Comparison of ENCODE assay signal across 8 cellular contexts in the genomic region with DNA sequence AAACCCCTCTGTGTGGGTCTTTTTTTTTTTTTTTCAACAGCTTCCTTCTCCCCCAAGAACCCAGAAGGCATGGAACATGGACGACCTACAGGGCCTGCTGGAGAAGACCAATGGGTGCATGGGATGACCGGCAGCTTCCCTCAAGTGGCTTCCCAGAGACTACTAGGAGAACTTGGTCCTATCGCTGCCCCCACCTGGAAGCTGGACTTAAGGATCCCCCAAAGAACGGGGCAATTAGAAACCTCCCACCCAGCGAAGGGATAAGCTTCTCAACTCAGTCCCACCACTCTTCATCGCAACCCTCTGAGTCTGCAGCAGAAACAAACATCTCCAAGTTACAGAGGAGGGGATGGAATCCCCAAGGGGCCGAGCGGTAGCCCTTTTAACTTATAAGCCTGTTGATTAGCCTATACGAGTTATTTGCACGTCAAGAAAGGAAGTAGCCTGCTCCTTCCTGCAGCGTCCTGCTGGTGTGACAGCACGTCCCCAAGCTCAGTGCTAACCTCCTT. TPM values are rescaled to one million over a fixed set of nuclear protein-coding genes. Genes with fewer than 3 reads are reported as not detected.
DNase-seq lines count a peak whose midpoint lies in the region; ATAC-seq and TF ChIP-seq lines count a peak whose summit lies in the region.

No MANE protein-coding gene starts in this region.

- H3K27me3 ChIP-seq in Panc1 (ENCODE audit: control insufficient read depth, insufficient read depth, low read length) (no peaks in the 10 kb centered on the region), esophagus muscularis mucosa (no peaks in the 10 kb centered on the region), rectal smooth muscle tissue (ENCODE audit: control insufficient read depth, insufficient read depth, low read length) (no peaks in the 10 kb centered on the region)

- DNase-seq in GM13977 (ENCODE audit: low spot score) (peak; percentile 77), Panc1 (ENCODE audit: low read depth, low spot score) (no peak), esophagus muscularis mucosa (ENCODE audit: extremely low spot score) (peak; percentile 53), omental fat pad (ENCODE audit: low spot score) (no peak), NCI-H82 treated with DMSO at 0.1 percent for 48 hours (lab: John Stamatoyannopoulos, UW; ENCODE audit: unreplicated experiment) (no peak)

- TF ChIP-seq CTCF in GM13977 (IDR thresholded peaks at IDR 0.05; ENCODE audit: extremely low read depth, insufficient read depth, missing control alignments) (no peak), Panc1 (IDR thresholded peaks at IDR 0.05) (no peak), esophagus muscularis mucosa (IDR thresholded peaks at IDR 0.05) (no peak), omental fat pad (IDR thresholded peaks at IDR 0.05) (no peak)

- H3K9me3 ChIP-seq in Panc1 (ENCODE audit: control insufficient read depth, insufficient read depth, low read depth, low read length) (no peaks in the 10 kb centered on the region), esophagus muscularis mucosa (no peaks in the 10 kb centered on the region)

- H3K36me3 ChIP-seq in Panc1 (ENCODE audit: control insufficient read depth, insufficient read depth, low read length) = no peaks in the 10 kb centered on the region; the same call in 1 of the 2 replicates
- H3K36me3 ChIP-seq in esophagus muscularis mucosa = peaks cover 12 to 36% (median 27%) of the 10 kb centered on the region in 4 donors
- H3K36me3 ChIP-seq in rectal smooth muscle tissue (ENCODE audit: control insufficient read depth, insufficient read depth, low read length) = peaks cover 26% of the 10 kb centered on the region

- peaks cover 14% of the 10 kb centered on the region for H3K4me1 ChIP-seq in Panc1 (ENCODE audit: control insufficient read depth, insufficient read depth, low read length)
- H3K4me1 ChIP-seq in esophagus muscularis mucosa = peaks cover 31 to 37% (median 35%) of the 10 kb centered on the region in 4 donors
- H3K4me1 ChIP-seq in rectal smooth muscle tissue (ENCODE audit: control insufficient read depth, insufficient read depth, low read length) = peaks cover 13% of the 10 kb centered on the region

- peak overlapping the region; percentile 62 to 77 for H3K4me3 ChIP-seq in Panc1 (ENCODE audit: low read depth in 2 of 2, low read length in 2 of 2)
- H3K4me3 ChIP-seq in esophagus muscularis mucosa = peak overlapping the region; percentile 67 to 85 (median 76)
- peak overlapping the region; percentile 66 for H3K4me3 ChIP-seq in rectal smooth muscle tissue (ENCODE audit: low read length)

- H3K27ac ChIP-seq in Panc1 (ENCODE audit: low read length) = peak overlapping the region; percentile 49
- peak overlapping the region; percentile 88 to 98 (median 94) for H3K27ac ChIP-seq in esophagus muscularis mucosa (replicated peaks in 1 of 4)
- H3K27ac ChIP-seq in rectal smooth muscle tissue (ENCODE audit: low read depth, low read length) = peak overlapping the region; percentile 59

- in situ Hi-C loops in GM13977 (cut with MboI; ENCODE audit: low pct_unique_long_range_greater_than_20kb, low sequenced_read_pairs, unreplicated experiment) (loop anchor here (25.0 kb wide), 1 partner anchor 1600 kb away; no protein-coding TSS in a partner anchor), Panc1 (cut with HindIII; ENCODE audit: low pct_unique_long_range_greater_than_20kb, low sequenced_read_pairs) (no loop called here)

- ATAC-seq in Panc1 (no peak), HG03175 (IDR thresholded peaks at IDR 0.05; ENCODE audit: unreplicated experiment) (no peak), GM18868 (IDR thresholded peaks at IDR 0.05; ENCODE audit: unreplicated experiment) (no peak), omental fat pad (ENCODE audit: low FRiP score) (no peak)

- no peak for TF ChIP-seq EP300 in esophagus muscularis mucosa (IDR thresholded peaks at IDR 0.05)

- POLR2A ChIA-PET in Panc1 (lab: Charles Lee) = interaction anchor here (0.6 to 1.5 kb wide), 3 partner anchors 12 to 122 kb away, joined by 4 to 12 read pairs (median 4); a partner anchor contains a TSS

- H3K9ac ChIP-seq in rectal smooth muscle tissue (ENCODE audit: low read length) = peak overlapping the region; percentile 53

- no TSS peak for BruUV-seq in Panc1 (replicated peaks; lab: Mats Ljungman, UMichigan)

- 45% methylated on average over 10 of the region's 12 CpGs for WGBS in esophagus muscularis mucosa

- intact Hi-C loops in Panc1 (cut with micrococcal nuclease; ENCODE audit: unreplicated experiment) = no loop called here
- intact Hi-C loops in esophagus muscularis mucosa (cut with DNase I) = loop anchor here (5.0 kb wide), 1 partner anchor 70 kb away; no protein-coding TSS in a partner anchor

- no peak for TF ChIP-seq POLR2A in esophagus muscularis mucosa (IDR thresholded peaks at IDR 0.05; ENCODE audit: low read depth)

- CTCF ChIA-PET in Panc1 (lab: Charles Lee) = no interaction called here

RNA-seq across cellular contexts. Expression of a gene that starts 1.4 kb away (rescaled TPM):
- total RNA-seq in Panc1 (2021; ENCODE audit: unreplicated experiment) (28.1 TPM), esophagus muscularis mucosa (10 to 100 TPM; 74.3 to 89.2 (median 83.9) TPM), omental fat pad (10 to 100 TPM; 33.2 to 96.3 (median 54.1) TPM)
- 39.2 TPM for polyA plus RNA-seq in Panc1 (2012; ENCODE audit: insufficient read length)

RNA-seq across cellular contexts. Expression of a gene that starts 7.1 kb away (rescaled TPM):
- 6.0 TPM for total RNA-seq in Panc1 (2021; ENCODE audit: unreplicated experiment)
- polyA plus RNA-seq in Panc1 (2012; ENCODE audit: insufficient read length) = 3.8 TPM
- total RNA-seq in esophagus muscularis mucosa = 1 to 10 TPM; 2.1 to 6.5 (median 3.6) TPM
- total RNA-seq in omental fat pad = 10 to 100 TPM in 2 of 4 donors, 1 to 10 TPM in 2; 4.8 to 17.8 (median 10.4) TPM

RNA-seq across cellular contexts. Expression of a gene that starts 16.6 kb away (rescaled TPM):
- total RNA-seq in Panc1 (2021; ENCODE audit: unreplicated experiment) (298 TPM), esophagus muscularis mucosa (100 to 1,000 TPM; 382 to 507 (median 481) TPM), omental fat pad (100 to 1,000 TPM; 204 to 415 (median 362) TPM)
- polyA plus RNA-seq in Panc1 (2012; ENCODE audit: insufficient read length) = 264 TPM

RNA-seq across cellular contexts. Expression of a gene that starts 50.9 kb away (rescaled TPM):
- total RNA-seq in Panc1 (2021; ENCODE audit: unreplicated experiment) (0.54 TPM), esophagus muscularis mucosa (1 to 10 TPM; 1.2 to 3.5 (median 1.8) TPM), omental fat pad (1 to 10 TPM; 4.1 to 9.6 (median 6.5) TPM)
- polyA plus RNA-seq in Panc1 (2012; ENCODE audit: insufficient read length) = 0.33 TPM

Comparison
In these comparisons a context has a peak if more than half of its experiments do, and no peak if none do; other contexts are left out.
1. DNase-seq: peak in GM13977 (single experiment) and esophagus muscularis mucosa (single experiment); none in Panc1 (single experiment), omental fat pad (single experiment) and NCI-H82 treated with DMSO at 0.1 percent for 48 hours (single experiment).
2. Peak in every context shown above with its lines, with median percentiles within 50 percentile points of each other: H3K27ac ChIP-seq and H3K4me3 ChIP-seq.